17 cellular contexts compared by ENCODE assay signal in genomic region chr12:1536817-1537216, GRCh38.
"Had no signal": no experiment of that assay in that cellular context is flagged by ENCODE, and none has a peak within 500 bp of the region (broad histone marks: within the 10 kb centered on the region; RNA-seq: fewer than 3 reads in every experiment).

No MANE protein-coding gene starts in this region.

- H3K27ac Mint-ChIP-seq: immature natural killer cell; natural killer cell treated with Interleukin-12 subunit alpha and Interleukin-12 subunit beta and Interleukin-15 and Interleukin-18, amount 100 ng/mL, for 72 hours; progenitor cell of endocrine pancreas had no signal

- H3K9me3 ChIP-seq: pancreas had no signal

- H3K36me3 Mint-ChIP-seq: immature natural killer cell; natural killer cell treated with Interleukin-12 subunit alpha and Interleukin-12 subunit beta and Interleukin-15 and Interleukin-18, amount 100 ng/mL, for 72 hours had no signal

- H3K36me3 ChIP-seq: pancreas had no signal

- ATAC-seq: esophagus mucosa; foreskin keratinocyte; left colon; natural killer cell treated with Interleukin-12 subunit alpha and Interleukin-12 subunit beta and Interleukin-15 and Interleukin-18, amount 100 ng/mL, for 72 hours; pancreas; right cardiac atrium had no signal

- H3K4me3 ChIP-seq: pancreas had no signal

- H3K4me3 Mint-ChIP-seq: natural killer cell treated with Interleukin-12 subunit alpha and Interleukin-12 subunit beta and Interleukin-15 and Interleukin-18, amount 100 ng/mL, for 72 hours had no signal

- H3K9me3 Mint-ChIP-seq: immature natural killer cell; natural killer cell treated with Interleukin-12 subunit alpha and Interleukin-12 subunit beta and Interleukin-15 and Interleukin-18, amount 100 ng/mL, for 72 hours had no signal

- DNase-seq: effector memory CD4-positive, alpha-beta T cell; foreskin keratinocyte; immature natural killer cell; left colon; mammary epithelial cell; midbrain; occipital lobe; pancreas; right cardiac atrium; small intestine; stimulated activated CD4-positive, alpha-beta T cell treated with anti-CD3 and anti-CD28 coated beads, Interleukin-12 subunit alpha, Interleukin-12 subunit beta, amount 100 ng/mL, for 4 hours; stimulated activated naive CD4-positive, alpha-beta T cell treated with Interleukin-2 at 50 U/mL for 16 hours; trophoblast cell had no signal

- H3K4me1 ChIP-seq: pancreas had no signal

- H3K27ac ChIP-seq: foreskin keratinocyte, pancreas had no signal

- FAIRE-seq: endometrium, pancreas, small intestine had no signal
